Comparison of ENCODE assay signal across 10 cellular contexts in the genomic region with DNA sequence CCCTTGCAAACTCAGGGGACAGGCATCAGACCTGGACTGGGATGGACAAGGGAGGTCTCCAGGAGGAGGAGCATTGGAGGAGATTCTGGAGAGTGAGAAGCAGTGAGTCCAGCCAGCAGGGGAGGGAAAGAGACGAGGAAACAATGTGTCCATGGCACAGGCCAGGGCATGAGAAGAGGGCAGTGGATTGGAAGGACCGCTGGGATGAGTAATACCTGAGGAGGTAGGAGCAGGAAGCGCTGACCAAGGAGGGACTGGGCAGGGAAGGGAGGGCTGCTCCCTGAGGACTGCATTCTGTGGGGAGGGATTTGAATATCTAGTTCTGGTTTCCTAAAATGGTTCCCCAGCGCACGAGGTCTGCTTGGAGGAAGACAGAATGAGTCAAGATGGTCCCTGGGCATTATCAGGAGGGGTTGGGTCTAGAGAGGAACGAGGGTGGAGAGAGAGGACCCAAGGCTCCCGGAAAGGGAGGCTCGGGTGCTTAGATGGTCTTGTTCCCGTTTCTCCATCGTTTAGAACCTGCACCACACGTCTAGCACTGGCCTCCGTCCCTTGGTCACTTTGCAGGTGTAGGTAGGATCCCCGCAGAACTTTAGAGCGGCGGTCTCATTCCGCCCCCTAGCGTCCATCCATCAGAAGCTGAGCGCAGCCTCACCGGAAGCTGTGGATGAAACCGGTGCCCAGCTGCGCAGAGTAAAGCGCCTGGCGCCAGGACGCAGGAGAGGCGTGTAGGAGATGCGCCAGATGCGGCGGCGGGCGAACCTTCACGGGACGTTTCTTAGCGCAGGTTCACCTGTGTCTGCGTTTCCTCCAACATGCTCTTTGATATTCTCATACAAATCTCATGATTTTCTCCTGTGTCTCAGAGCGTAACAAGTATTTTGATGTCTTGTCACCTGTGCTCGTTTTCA.
DNase-seq lines count a peak whose midpoint lies in the region; ATAC-seq and TF ChIP-seq lines count a peak whose summit lies in the region.
"Had no signal": no experiment of that assay in that cellular context is flagged by ENCODE, and none has a peak within 500 bp of the region (broad histone marks: within the 10 kb centered on the region; RNA-seq: fewer than 3 reads in every experiment).

No MANE protein-coding gene starts in this region.

- no peak overlapping the region for H3K4me3 Mint-ChIP-seq in activated CD8-positive, alpha-beta T cell treated with anti-CD3 and anti-CD28 coated beads for 36 hours
- H3K4me3 Mint-ChIP-seq: activated B cell treated with CpG ODN at 0.5 μM for 24 hours; CD4-positive, CD25-positive, alpha-beta regulatory T cell had no signal

- H3K36me3 ChIP-seq in right atrium auricular region = no peaks in the 10 kb centered on the region

- H3K27me3 ChIP-seq in right atrium auricular region = no peaks in the 10 kb centered on the region

- POLR2A ChIA-PET in activated CD8-positive, alpha-beta T cell treated with anti-CD3 and anti-CD28 coated beads for 36 hours (lab: Charles Lee) = no interaction called here

- no peak overlapping the region for H3K27ac ChIP-seq in right atrium auricular region

- CTCF ChIA-PET in activated CD8-positive, alpha-beta T cell treated with anti-CD3 and anti-CD28 coated beads for 36 hours (lab: Charles Lee) = interaction anchor here (0.7 to 0.9 kb wide), 4 partner anchors 11 to 249 kb away, joined by 3 read pairs; no protein-coding TSS in a partner anchor

- DNase-seq in NCI-H2081 (lab: John Stamatoyannopoulos, UW) (peak; percentile 59 to 71), NCI-H2081 treated with DMSO at 0.1 percent for 48 hours (lab: John Stamatoyannopoulos, UW) (no peak), NCI-H1092 (lab: John Stamatoyannopoulos, UW) (peak; percentile 41), right atrium auricular region (ENCODE audit: low spot score) (no peak), NCI-H2196 (lab: John Stamatoyannopoulos, UW; ENCODE audit: unreplicated experiment) (no peak)
- DNase-seq in activated CD8-positive, alpha-beta T cell treated with anti-CD3 and anti-CD28 coated beads for 36 hours = peak; percentile 56
- DNase-seq in stimulated activated CD4-positive, alpha-beta T cell treated with anti-CD3 and anti-CD28 coated beads, Interleukin-15, amount 100 ng/mL, for 24 hours = peak; percentile 66
- DNase-seq: activated B cell treated with CpG ODN at 0.5 μM for 24 hours had no signal

- ATAC-seq in activated CD8-positive, alpha-beta T cell treated with anti-CD3 and anti-CD28 coated beads for 36 hours = peak; percentile 34
- ATAC-seq in GM19455 (IDR thresholded peaks at IDR 0.05; ENCODE audit: unreplicated experiment) = no peak

- no peaks in the 10 kb centered on the region for H3K9me3 ChIP-seq in right atrium auricular region

- intact Hi-C loops in activated CD8-positive, alpha-beta T cell treated with anti-CD3 and anti-CD28 coated beads for 36 hours (cut with micrococcal nuclease) = loop anchor here (10.0 kb wide), 1 partner anchor 223 kb away; no protein-coding TSS in a partner anchor

- no peaks in the 10 kb centered on the region for H3K27me3 Mint-ChIP-seq in activated CD8-positive, alpha-beta T cell treated with anti-CD3 and anti-CD28 coated beads for 36 hours
- H3K27me3 Mint-ChIP-seq: activated B cell treated with CpG ODN at 0.5 μM for 24 hours; CD4-positive, CD25-positive, alpha-beta regulatory T cell had no signal

- H3K4me1 Mint-ChIP-seq in activated CD8-positive, alpha-beta T cell treated with anti-CD3 and anti-CD28 coated beads for 36 hours (ENCODE audit: low read depth) = no peaks in the 10 kb centered on the region
- H3K4me1 Mint-ChIP-seq: activated B cell treated with CpG ODN at 0.5 μM for 24 hours; CD4-positive, CD25-positive, alpha-beta regulatory T cell had no signal

- no peaks in the 10 kb centered on the region for H3K4me1 ChIP-seq in right atrium auricular region

- H3K9me3 Mint-ChIP-seq in activated CD8-positive, alpha-beta T cell treated with anti-CD3 and anti-CD28 coated beads for 36 hours = peaks cover 6% of the 10 kb centered on the region

- no peak overlapping the region for H3K4me3 ChIP-seq in right atrium auricular region

- H3K36me3 Mint-ChIP-seq in activated CD8-positive, alpha-beta T cell treated with anti-CD3 and anti-CD28 coated beads for 36 hours (ENCODE audit: low read depth) = no peaks in the 10 kb centered on the region
- H3K36me3 Mint-ChIP-seq: CD4-positive, CD25-positive, alpha-beta regulatory T cell had no signal

- peak; percentile 61 for TF ChIP-seq CTCF in activated CD8-positive, alpha-beta T cell treated with anti-CD3 and anti-CD28 coated beads for 36 hours (IDR thresholded peaks at IDR 0.05)
- peak; percentile 21 to 66 for TF ChIP-seq CTCF in right atrium auricular region (IDR thresholded peaks at IDR 0.05)

- H3K27ac Mint-ChIP-seq in activated CD8-positive, alpha-beta T cell treated with anti-CD3 and anti-CD28 coated beads for 36 hours = no peak overlapping the region
- H3K27ac Mint-ChIP-seq: activated B cell treated with CpG ODN at 0.5 μM for 24 hours; CD4-positive, CD25-positive, alpha-beta regulatory T cell had no signal

Comparison
In these comparisons a context has a peak if more than half of its experiments do, and no peak if none do; other contexts are left out.
1. DNase-seq: peak in NCI-H2081 (2 of 2), NCI-H1092 (single experiment), activated CD8-positive, alpha-beta T cell treated with anti-CD3 and anti-CD28 coated beads for 36 hours (single experiment) and stimulated activated CD4-positive, alpha-beta T cell treated with anti-CD3 and anti-CD28 coated beads, Interleukin-15, amount 100 ng/mL, for 24 hours (single experiment); none in NCI-H2081 treated with DMSO at 0.1 percent for 48 hours (single experiment), right atrium auricular region (single experiment) and NCI-H2196 (single experiment).